Comparison of ENCODE assay signal across 18 cellular contexts in the genomic region with DNA sequence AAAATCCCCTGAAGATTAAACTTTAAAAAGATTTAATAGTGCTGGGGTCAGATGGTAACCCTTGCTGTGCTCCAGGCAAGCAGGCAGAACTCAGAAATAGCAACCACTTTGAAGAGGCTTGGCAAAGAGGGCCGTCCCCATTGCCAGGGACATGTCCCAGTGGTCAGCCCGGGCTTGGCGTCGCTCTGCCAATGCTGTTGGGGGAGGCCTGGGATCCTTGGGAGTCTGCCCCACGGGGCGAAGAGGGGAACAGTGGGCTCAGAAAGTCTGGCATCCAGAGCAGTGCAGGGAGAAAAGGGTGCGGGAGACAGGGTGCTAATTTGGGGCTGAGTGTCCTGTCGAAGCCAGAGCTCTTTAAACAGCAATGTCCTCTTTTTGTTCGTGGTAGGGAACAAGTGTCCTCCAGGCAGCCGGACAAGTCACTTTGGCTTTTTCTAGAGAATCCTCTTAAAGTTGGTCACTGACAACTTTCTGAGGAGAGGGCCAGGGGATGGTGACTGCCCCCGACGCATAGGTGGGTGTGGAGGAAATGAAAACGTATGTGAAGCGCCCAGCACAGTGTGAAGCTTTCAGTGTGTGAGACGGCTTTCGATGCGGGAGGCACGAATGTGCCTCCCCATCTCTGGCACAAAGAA. TPM values are rescaled to one million over a fixed set of nuclear protein-coding genes. Genes with fewer than 3 reads are reported as not detected.
"Had no signal": no experiment of that assay in that cellular context is flagged by ENCODE, and none has a peak within 500 bp of the region (broad histone marks: within the 10 kb centered on the region; RNA-seq: fewer than 3 reads in every experiment).

No MANE protein-coding gene starts in this region.

- H3K27me3 ChIP-seq: foreskin keratinocyte, neutrophil, right lobe of liver, upper lobe of left lung had no signal

- H3K4me3 Mint-ChIP-seq: activated B cell treated with CpG ODN at 0.5 μM for 24 hours; activated CD4-positive, alpha-beta T cell treated with anti-CD3 and anti-CD28 coated beads, Interleukin-2, amount 10 ng/mL, durations not matched to agents 7 days and 5 days; activated naive CD8-positive, alpha-beta T cell; mesothelial cell of epicardium; stimulated activated naive B cell treated with anti-CD40 and anti-IgM and Interleukin-4, amounts not matched to agents 10 μg/mL and 1 μg/mL and 100 μg/mL, for 72 hours; T-helper 1 cell treated with Interleukin-12 subunit alpha and Interleukin-12 subunit beta and Interleukin-4 antibody, amounts not matched to agents 30 μg/mL and 1 μg/mL, for 36 hours had no signal

- H3K9me3 Mint-ChIP-seq: activated CD4-positive, alpha-beta T cell treated with anti-CD3 and anti-CD28 coated beads, Interleukin-2, amount 10 ng/mL, durations not matched to agents 7 days and 5 days; mesothelial cell of epicardium had no signal

- H3K27ac ChIP-seq: esophagus muscularis mucosa, foreskin keratinocyte, neutrophil, right lobe of liver, SK-N-MC, upper lobe of left lung had no signal

- H3K27me3 Mint-ChIP-seq: activated B cell treated with CpG ODN at 0.5 μM for 24 hours; activated CD4-positive, alpha-beta T cell treated with anti-CD3 and anti-CD28 coated beads, Interleukin-2, amount 10 ng/mL, durations not matched to agents 7 days and 5 days had no signal

- H3K36me3 ChIP-seq: esophagus muscularis mucosa, neutrophil, right lobe of liver, upper lobe of left lung had no signal

- H3K4me3 ChIP-seq: esophagus muscularis mucosa, right lobe of liver, SK-N-MC, upper lobe of left lung had no signal

- H3K4me1 Mint-ChIP-seq: activated B cell treated with CpG ODN at 0.5 μM for 24 hours; activated CD4-positive, alpha-beta T cell treated with anti-CD3 and anti-CD28 coated beads, Interleukin-2, amount 10 ng/mL, durations not matched to agents 7 days and 5 days; stimulated activated naive B cell treated with anti-CD40 and anti-IgM and Interleukin-4, amounts not matched to agents 10 μg/mL and 1 μg/mL and 100 μg/mL, for 72 hours had no signal

- H3K9me3 ChIP-seq: esophagus muscularis mucosa, neutrophil, right lobe of liver, upper lobe of left lung had no signal

- H3K27ac Mint-ChIP-seq: activated B cell treated with CpG ODN at 0.5 μM for 24 hours; activated CD4-positive, alpha-beta T cell treated with anti-CD3 and anti-CD28 coated beads, Interleukin-2, amount 10 ng/mL, durations not matched to agents 7 days and 5 days; activated naive CD8-positive, alpha-beta T cell; mesothelial cell of epicardium; stimulated activated naive B cell treated with anti-CD40 and anti-IgM and Interleukin-4, amounts not matched to agents 10 μg/mL and 1 μg/mL and 100 μg/mL, for 72 hours; T-helper 1 cell treated with Interleukin-12 subunit alpha and Interleukin-12 subunit beta and Interleukin-4 antibody, amounts not matched to agents 30 μg/mL and 1 μg/mL, for 36 hours had no signal

- H3K36me3 Mint-ChIP-seq: activated naive CD8-positive, alpha-beta T cell; mesothelial cell of epicardium; stimulated activated naive B cell treated with anti-CD40 and anti-IgM and Interleukin-4, amounts not matched to agents 10 μg/mL and 1 μg/mL and 100 μg/mL, for 72 hours had no signal

- H3K4me1 ChIP-seq: esophagus muscularis mucosa, foreskin keratinocyte, right lobe of liver, upper lobe of left lung had no signal

- DNase-seq: activated B cell treated with CpG ODN at 0.5 μM for 24 hours; activated CD4-positive, alpha-beta T cell treated with anti-CD3 and anti-CD28 coated beads, Interleukin-2, amount 10 ng/mL, durations not matched to agents 7 days and 5 days; activated CD8-positive, alpha-beta memory T cell treated with anti-CD3 and anti-CD28 coated beads for 24 hours; activated effector memory CD4-positive, alpha-beta T cell treated with anti-CD3 and anti-CD28 coated beads, Interleukin-2, amount 50 U/mL, for 16 hours; foreskin keratinocyte; kidney; stimulated activated CD4-positive, alpha-beta T cell treated with anti-CD3 and anti-CD28 coated beads, Interleukin-2, amount 100 ng/mL, for 24 hours; stimulated activated naive B cell treated with anti-CD40 and anti-IgM and Interleukin-4, amounts not matched to agents 10 μg/mL and 1 μg/mL and 100 μg/mL, for 72 hours; upper lobe of left lung had no signal

- ATAC-seq: foreskin keratinocyte; right lobe of liver; stimulated activated naive B cell treated with anti-CD40 and anti-IgM and Interleukin-4, amounts not matched to agents 10 μg/mL and 1 μg/mL and 100 μg/mL, for 72 hours had no signal

RNA-seq across cellular contexts. Expression of gene ZNF536, which starts 46.0 kb away (rescaled TPM):
- total RNA-seq: activated B cell treated with CpG ODN at 0.5 μM for 24 hours; activated CD4-positive, alpha-beta T cell treated with anti-CD3 and anti-CD28 coated beads, Interleukin-2, amount 10 ng/mL, durations not matched to agents 7 days and 5 days; chondrocyte; foreskin keratinocyte; myocyte had no signal
- polyA plus RNA-seq: foreskin keratinocyte had no signal
